Comparison of ENCODE assay signal across 8 cellular contexts in genomic region chr9:113219186-113219936, GRCh38. TPM values are rescaled to one million over a fixed set of nuclear protein-coding genes. Genes with fewer than 3 reads are reported as not detected.
A peak's percentile ranks its signal among the peaks of the same experiment; 100 is the strongest.
DNase-seq lines count a peak whose midpoint lies in the region; ATAC-seq and TF ChIP-seq lines count a peak whose summit lies in the region.

No MANE protein-coding gene starts in this region.

- peaks cover 97% of the 10 kb centered on the region for H3K79me2 ChIP-seq in DOHH2 (ENCODE audit: control insufficient read depth, low read length)

- no peaks in the 10 kb centered on the region for H3K27me3 ChIP-seq in DOHH2 (ENCODE audit: control insufficient read depth, low read length)
- no peaks in the 10 kb centered on the region for H3K27me3 ChIP-seq in HUES6 (ENCODE audit: control insufficient read depth, insufficient read depth, low read length)
- H3K27me3 ChIP-seq in brain microvascular endothelial cell (replicated peaks), result no peaks in the 10 kb centered on the region
- no peaks in the 10 kb centered on the region for H3K27me3 ChIP-seq in prostate gland (replicated peaks; ENCODE audit: insufficient read depth)

- DNase-seq in brain microvascular endothelial cell, result no peak
- no peak for DNase-seq in skeletal muscle cell (ENCODE audit: low read depth)
- no peak for DNase-seq in prostate gland (ENCODE audit: low spot score)
- DNase-seq in superior temporal gyrus (ENCODE audit: extremely low spot score), result no peak

- TF ChIP-seq CTCF in DOHH2 (IDR thresholded peaks at IDR 0.05; ENCODE audit: low read depth, low read length, poor library complexity, severe bottlenecking) (no peak), brain microvascular endothelial cell (IDR thresholded peaks at IDR 0.05; ENCODE audit: low read depth, low read length, missing control alignments) (no peak), prostate gland (IDR thresholded peaks at IDR 0.05) (no peak)

- peaks cover 63% of the 10 kb centered on the region for H3K36me3 ChIP-seq in DOHH2 (ENCODE audit: control insufficient read depth, low read length)
- no peaks in the 10 kb centered on the region for H3K36me3 ChIP-seq in HUES6 (ENCODE audit: control insufficient read depth, insufficient read depth, low read length)
- no peaks in the 10 kb centered on the region for H3K36me3 ChIP-seq in brain microvascular endothelial cell (replicated peaks)
- H3K36me3 ChIP-seq in prostate gland, result no peaks in the 10 kb centered on the region

- WGBS in prostate gland, result 77% methylated on average over 3 of the region's 3 CpGs

- H3K27ac ChIP-seq in DOHH2 (ENCODE audit: low read depth, low read length), result peak overlapping the region; percentile 94
- H3K27ac ChIP-seq in HUES6 (ENCODE audit: low read depth, low read length), result no peak overlapping the region
- peak overlapping the region; percentile 71 for H3K27ac ChIP-seq in brain microvascular endothelial cell
- H3K27ac ChIP-seq in prostate gland, result no peak overlapping the region

- peak overlapping the region; percentile 93 for H3K4me2 ChIP-seq in DOHH2 (ENCODE audit: low read length)

- no peaks in the 10 kb centered on the region for H3K9me3 ChIP-seq in DOHH2 (ENCODE audit: control insufficient read depth, insufficient read depth, low read length)
- no peaks in the 10 kb centered on the region for H3K9me3 ChIP-seq in HUES6 (ENCODE audit: control insufficient read depth, insufficient read depth, low read depth, low read length)
- H3K9me3 ChIP-seq in prostate gland, result no peaks in the 10 kb centered on the region

- peaks cover 7% of the 10 kb centered on the region; the same call in 1 of the 2 replicates for H4K20me1 ChIP-seq in DOHH2 (ENCODE audit: control insufficient read depth, insufficient read depth, low read depth, low read length)

- no peaks in the 10 kb centered on the region for H3K9me2 ChIP-seq in DOHH2 (replicated peaks; ENCODE audit: control insufficient read depth, low read length)

- intact Hi-C loops in prostate gland (cut with DNase I), result no loop called here

- H3K4me3 ChIP-seq in DOHH2 (ENCODE audit: low read length), result peak overlapping the region; percentile 94
- H3K4me3 ChIP-seq in HUES6 (ENCODE audit: low read depth, low read length), result peak overlapping the region; percentile 76; the same call in 1 of the 2 replicates
- no peak overlapping the region for H3K4me3 ChIP-seq in brain microvascular endothelial cell (ENCODE audit: low read depth, low read length)
- peak overlapping the region; percentile 68 for H3K4me3 ChIP-seq in skeletal muscle cell (ENCODE audit: low read depth, low read length)
- no peak overlapping the region for H3K4me3 ChIP-seq in prostate gland

- in situ Hi-C loops in brain microvascular endothelial cell (cut with HindIII; ENCODE audit: low pct_ligation_motif_present, low sequenced_read_pairs), result no loop called here

- ATAC-seq in GM21381 (IDR thresholded peaks at IDR 0.05; ENCODE audit: unreplicated experiment) (peak; percentile 38), HG03135 (IDR thresholded peaks at IDR 0.05; ENCODE audit: unreplicated experiment) (no peak)

- H3K4me1 ChIP-seq in DOHH2 (ENCODE audit: control insufficient read depth, low read length) (peaks cover 57% of the 10 kb centered on the region), HUES6 (ENCODE audit: control insufficient read depth, insufficient read depth, low read length) (peaks cover 12% of the 10 kb centered on the region), prostate gland (replicated peaks) (peaks cover 3% of the 10 kb centered on the region)

- TF ChIP-seq POLR2A in prostate gland (IDR thresholded peaks at IDR 0.05), result no peak

- H3F3A ChIP-seq in DOHH2 (ENCODE audit: control insufficient read depth, insufficient read depth), result peaks cover 17% of the 10 kb centered on the region

- H3K9ac ChIP-seq in HUES6 (ENCODE audit: low read length), result peak overlapping the region; percentile 28

RNA-seq across cellular contexts. Expression of gene FKBP15, which starts 1.7 kb away (rescaled TPM):
- 10 to 100 TPM; 22.5 to 25.7 TPM for total RNA-seq in prostate gland

RNA-seq across cellular contexts. Expression of gene SLC31A1, which starts 2.0 kb away (rescaled TPM):
- total RNA-seq in prostate gland, result 10 to 100 TPM; 22.8 to 68.5 TPM

RNA-seq across cellular contexts. Expression of gene CDC26, which starts 56.0 kb away (rescaled TPM):
- 10 to 100 TPM; 17.8 to 21.2 TPM for total RNA-seq in prostate gland

RNA-seq across cellular contexts. Expression of gene PRPF4, which starts 56.1 kb away (rescaled TPM):
- 10 to 100 TPM; 25.0 to 27.1 TPM for total RNA-seq in prostate gland

Comparison
In these comparisons a context has a peak if more than half of its experiments do, and no peak if none do; other contexts are left out.
1. H3K27ac ChIP-seq: peak in DOHH2 (single experiment) and brain microvascular endothelial cell (single experiment); none in HUES6 (single experiment) and prostate gland (0 of 2).
2. H3K4me3 ChIP-seq: peak in DOHH2 (single experiment), HUES6 (single experiment) and skeletal muscle cell (single experiment); none in brain microvascular endothelial cell (single experiment) and prostate gland (0 of 2).